ENCODE assay signal across 23 cellular contexts in the genomic region with DNA sequence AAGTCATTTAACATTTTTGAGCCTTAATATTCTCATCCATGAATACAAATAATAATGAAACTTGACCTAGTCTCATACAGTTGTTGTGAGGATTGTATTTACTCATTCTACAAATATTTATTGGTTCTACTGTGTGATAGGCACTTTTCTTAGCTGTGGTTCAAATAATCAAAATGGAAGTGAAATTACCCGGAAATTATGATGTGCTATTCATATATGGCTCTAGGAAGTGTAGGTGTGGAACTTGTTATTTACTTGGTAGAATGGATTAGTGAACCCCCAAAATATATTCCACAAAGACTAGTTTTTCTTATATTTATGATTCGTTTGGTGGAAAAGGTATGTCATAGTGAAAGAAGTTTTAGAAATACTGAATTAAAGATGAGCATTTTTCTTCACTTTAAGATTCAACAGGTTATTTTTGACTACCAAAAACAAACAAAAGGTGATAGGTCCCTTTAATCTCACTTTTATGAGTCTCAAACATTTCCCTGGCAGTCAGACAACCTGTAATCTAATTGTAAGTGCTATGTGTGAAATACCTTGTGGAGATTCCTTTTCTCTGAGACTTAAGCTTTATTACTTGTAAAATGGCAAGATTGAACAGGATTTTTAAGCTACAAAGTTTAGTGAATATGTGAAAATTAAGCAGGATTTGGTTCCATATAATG.
A peak's percentile ranks its signal among the peaks of the same experiment; 100 is the strongest.
DNase-seq lines count a peak whose midpoint lies in the region; ATAC-seq and TF ChIP-seq lines count a peak whose summit lies in the region.
"Had no signal": no experiment of that assay in that cellular context is flagged by ENCODE, and none has a peak within 500 bp of the region (broad histone marks: within the 10 kb centered on the region; RNA-seq: fewer than 3 reads in every experiment).

No MANE protein-coding gene starts in this region.

- H3K4me1 Mint-ChIP-seq in activated CD4-positive, alpha-beta T cell treated with anti-CD3 and anti-CD28 coated beads, Interleukin-2, amount 10 ng/mL, durations not matched to agents 24 days and 14 days, result peaks cover 42% of the 10 kb centered on the region
- peaks cover 34% of the 10 kb centered on the region for H3K4me1 Mint-ChIP-seq in central memory CD8-positive, alpha-beta T cell
- H3K4me1 Mint-ChIP-seq: H9 had no signal

- peak overlapping the region; percentile 48 for H3K27ac ChIP-seq in parathyroid adenoma
- H3K27ac ChIP-seq: A549, HL-60, SJCRH30, upper lobe of right lung had no signal

- H3K9ac ChIP-seq in parathyroid adenoma, result no peak overlapping the region

- no peak overlapping the region for H2AFZ ChIP-seq in parathyroid adenoma

- H3K4me1 ChIP-seq in parathyroid adenoma, result peaks cover 48% of the 10 kb centered on the region
- H3K4me1 ChIP-seq: SJCRH30 had no signal

- H3K4me3 Mint-ChIP-seq in activated CD4-positive, alpha-beta T cell treated with anti-CD3 and anti-CD28 coated beads, Interleukin-2, amount 10 ng/mL, durations not matched to agents 24 days and 14 days, result peak overlapping the region; percentile 34
- H3K4me3 Mint-ChIP-seq in central memory CD8-positive, alpha-beta T cell, result no peak overlapping the region
- H3K4me3 Mint-ChIP-seq: B cell, H9 had no signal

- no peak for DNase-seq in activated CD4-positive, alpha-beta T cell treated with anti-CD3 and anti-CD28 coated beads, Interleukin-2, amount 10 ng/mL, durations not matched to agents 24 days and 14 days
- no peak for DNase-seq in activated CD4-positive, alpha-beta T cell treated with anti-CD3 and anti-CD28 coated beads, Interleukin-2, amount 50 U/mL, for 4 hours
- peak; percentile 9 for DNase-seq in LoVo (ENCODE audit: low spot score)
- no peak for DNase-seq in central memory CD8-positive, alpha-beta T cell (ENCODE audit: low spot score in 2 of 2)
- DNase-seq: central memory CD4-positive, alpha-beta T cell; GDM1; glutamatergic neuron; H9; NCI-H1694 treated with DMSO at 0.1 percent for 48 hours; NCI-H2171 treated with DMSO at 0.1 percent for 48 hours; NCI-H526; SJCRH30; substantia nigra; upper lobe of right lung had no signal

- peaks cover 37% of the 10 kb centered on the region for H3K36me3 Mint-ChIP-seq in activated CD4-positive, alpha-beta T cell treated with anti-CD3 and anti-CD28 coated beads, Interleukin-2, amount 10 ng/mL, durations not matched to agents 24 days and 14 days (ENCODE audit: low read depth)
- H3K36me3 Mint-ChIP-seq in central memory CD8-positive, alpha-beta T cell (ENCODE audit: insufficient read depth), result peaks cover 3% of the 10 kb centered on the region

- peaks cover 3% of the 10 kb centered on the region for H3K9me3 Mint-ChIP-seq in activated CD4-positive, alpha-beta T cell treated with anti-CD3 and anti-CD28 coated beads, Interleukin-2, amount 10 ng/mL, durations not matched to agents 24 days and 14 days
- no peaks in the 10 kb centered on the region for H3K9me3 Mint-ChIP-seq in central memory CD8-positive, alpha-beta T cell

- intact Hi-C loops in activated CD4-positive, alpha-beta T cell treated with anti-CD3 and anti-CD28 coated beads, Interleukin-2, amount 10 ng/mL, durations not matched to agents 24 days and 14 days (cut with micrococcal nuclease), result loop anchor here (1.0 to 10.0 kb wide), 7 partner anchors 14 to 1750 kb away; no protein-coding TSS in a partner anchor

- no peaks in the 10 kb centered on the region for H3K9me3 ChIP-seq in parathyroid adenoma (ENCODE audit: control insufficient read depth, low read length)
- H3K9me3 ChIP-seq: A549, SJCRH30, upper lobe of right lung had no signal

- ATAC-seq in central memory CD8-positive, alpha-beta T cell (replicated peaks; ENCODE audit: extremely low read depth, poor library complexity, severe bottlenecking), result no peak
- ATAC-seq in HG02884 (IDR thresholded peaks at IDR 0.05; ENCODE audit: unreplicated experiment) (no peak), HG03469 (IDR thresholded peaks at IDR 0.05; ENCODE audit: unreplicated experiment) (no peak), GM21360 (IDR thresholded peaks at IDR 0.05; ENCODE audit: unreplicated experiment) (no peak)
- ATAC-seq: A549, HepG2, upper lobe of right lung had no signal

- H3K27me3 ChIP-seq in parathyroid adenoma (ENCODE audit: control insufficient read depth, insufficient read depth, low read length), result no peaks in the 10 kb centered on the region
- H3K27me3 ChIP-seq: SJCRH30, upper lobe of right lung had no signal

- H3K27me3 Mint-ChIP-seq in activated CD4-positive, alpha-beta T cell treated with anti-CD3 and anti-CD28 coated beads, Interleukin-2, amount 10 ng/mL, durations not matched to agents 24 days and 14 days, result no peaks in the 10 kb centered on the region
- H3K27me3 Mint-ChIP-seq in central memory CD8-positive, alpha-beta T cell, result no peaks in the 10 kb centered on the region
- H3K27me3 Mint-ChIP-seq: B cell had no signal

- H3K27ac Mint-ChIP-seq in activated CD4-positive, alpha-beta T cell treated with anti-CD3 and anti-CD28 coated beads, Interleukin-2, amount 10 ng/mL, durations not matched to agents 24 days and 14 days, result peak overlapping the region; percentile 87
- H3K27ac Mint-ChIP-seq in central memory CD8-positive, alpha-beta T cell (ENCODE audit: low read depth), result peak overlapping the region; percentile 77
- H3K27ac Mint-ChIP-seq: B cell had no signal

- H3K79me2 ChIP-seq in parathyroid adenoma, result peaks cover 23% of the 10 kb centered on the region

- H3K4me3 ChIP-seq in parathyroid adenoma (ENCODE audit: low read depth, low read length), result no peak overlapping the region
- H3K4me3 ChIP-seq: A549, lung, SJCRH30, upper lobe of right lung had no signal

- no peak for TF ChIP-seq CTCF in parathyroid adenoma (IDR thresholded peaks at IDR 0.05)

- no peaks in the 10 kb centered on the region for H3K36me3 ChIP-seq in parathyroid adenoma (ENCODE audit: control insufficient read depth, insufficient read depth, low read length)

- H3K4me2 ChIP-seq in parathyroid adenoma (ENCODE audit: low read length), result peak overlapping the region; percentile 39
- H3K4me2 ChIP-seq: A549 had no signal
